Comparison of ENCODE assay signal across 17 cellular contexts in the genomic region with DNA sequence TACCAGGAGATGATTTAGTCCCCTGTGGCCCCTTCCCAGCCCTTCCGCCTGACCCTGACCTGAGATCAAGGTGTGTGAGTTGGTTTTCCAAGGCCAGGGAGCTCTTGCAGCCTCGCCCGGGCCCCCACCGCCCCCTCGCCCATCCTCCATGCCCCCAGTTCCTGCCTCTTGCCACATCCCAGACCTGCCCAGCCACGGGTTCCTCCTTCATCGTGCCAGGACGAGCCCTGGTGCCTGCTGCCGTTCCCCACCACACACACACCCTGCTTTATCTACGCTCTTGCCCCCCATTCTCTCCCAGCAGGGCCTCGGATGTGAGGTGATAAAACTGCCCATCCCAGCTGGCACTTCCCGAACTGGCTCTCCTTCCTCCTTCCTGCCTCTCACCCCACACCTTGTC. TPM values are rescaled to one million over a fixed set of nuclear protein-coding genes. Genes with fewer than 3 reads are reported as not detected.
DNase-seq lines count a peak whose midpoint lies in the region; ATAC-seq, FAIRE-seq and TF ChIP-seq lines count a peak whose summit lies in the region.
"Had no signal": no experiment of that assay in that cellular context is flagged by ENCODE, and none has a peak within 500 bp of the region (broad histone marks: within the 10 kb centered on the region; RNA-seq: fewer than 3 reads in every experiment).

No MANE protein-coding gene starts in this region.

- TF ChIP-seq POLR2A in H1 (IDR thresholded peaks at IDR 0.05; ENCODE audit: control extremely low read depth in 1 of 2, low read depth in 2 of 2, low read length in 2 of 2) (no peak), tibial nerve (IDR thresholded peaks at IDR 0.05) (no peak)

- WGBS in H1 (ENCODE audit: extremely low coverage in 1 of 2, insufficient coverage in 1 of 2, insufficient read length in 1 of 2, insufficient replicate concordance in 2 of 2, low coverage in 1 of 2, low lambda C conversion rate in 2 of 2, missing lambda C conversion rate in 1 of 2), 2 experiments = 72% methylated on average over 8 of the region's 12 CpGs; no CpG with 5 or more reads in 1 of the 2 experiments
- 81 to 83% methylated on average over 12 of the region's 12 CpGs for WGBS in tibial nerve, 2 donors

- H3K9ac ChIP-seq in H1 (replicated peaks in 1 of 4; ENCODE audit: extremely low read depth in 1 of 4, low read depth in 3 of 4, low read length in 3 of 4) = no peak overlapping the region
- H3K9ac ChIP-seq: GM23248, neural progenitor cell had no signal

- H2BK15ac ChIP-seq in H1 (ENCODE audit: low read length) = 0 out of 2 replicates have a peak overlapping the region, but pooled peaks have one; percentile 88

- H3K36me3 Mint-ChIP-seq in activated T-cell treated with anti-CD3 and anti-CD28 coated beads, Interleukin-2, amount 50 U/mL, for 24 hours (ENCODE audit: low read depth) = peaks cover 34% of the 10 kb centered on the region
- H3K36me3 Mint-ChIP-seq in stimulated activated effector memory CD8-positive, alpha-beta T cell treated with anti-CD3 and anti-CD28 coated beads, Interleukin-12 subunit alpha, Interleukin-12 subunit beta, amount 100 ng/mL, for 72 hours = peaks cover 39% of the 10 kb centered on the region
- H3K36me3 Mint-ChIP-seq: neural progenitor cell had no signal

- peaks cover 80% of the 10 kb centered on the region for H3K4me1 Mint-ChIP-seq in activated T-cell treated with anti-CD3 and anti-CD28 coated beads, Interleukin-2, amount 50 U/mL, for 24 hours (ENCODE audit: low read depth)
- peaks cover 82% of the 10 kb centered on the region for H3K4me1 Mint-ChIP-seq in stimulated activated effector memory CD8-positive, alpha-beta T cell treated with anti-CD3 and anti-CD28 coated beads, Interleukin-12 subunit alpha, Interleukin-12 subunit beta, amount 100 ng/mL, for 72 hours

- POLR2A ChIA-PET in H1 (lab: Charles Lee; ENCODE audit: partially characterized antibody) = interaction anchor here (1.0 to 2.4 kb wide), 2 partner anchors 9 to 12 kb away, joined by 3 to 7 read pairs; no protein-coding TSS in a partner anchor

- no peak overlapping the region for H3K56ac ChIP-seq in H1 (replicated peaks; ENCODE audit: insufficient read length, low read depth, low read length)

- H2AK5ac ChIP-seq in H1 (ENCODE audit: low read depth, low read length) = no peak overlapping the region

- no peak for DNase-seq in activated T-cell treated with anti-CD3 and anti-CD28 coated beads, Interleukin-2, amount 50 U/mL, for 24 hours
- DNase-seq in activated T-cell treated with anti-CD3 and anti-CD28 coated beads, Interleukin-2, amount 50 U/mL, for 48 hours = no peak
- DNase-seq in RKO (ENCODE audit: low spot score) (peak; percentile 71), H1 (ENCODE audit: low read depth in 1 of 2, low spot score in 2 of 2) (no peak), RCC 7860 (ENCODE audit: low spot score) (no peak), superior temporal gyrus (ENCODE audit: extremely low spot score) (no peak), tibial nerve (ENCODE audit: low spot score in 2 of 2) (no peak)
- no peak for DNase-seq in stimulated activated effector memory CD8-positive, alpha-beta T cell treated with anti-CD3 and anti-CD28 coated beads, Interleukin-12 subunit alpha, Interleukin-12 subunit beta, amount 100 ng/mL, for 72 hours (ENCODE audit: low spot score in 2 of 2)
- DNase-seq: anterior cingulate cortex; DMS153; GM23248; hippocampal formation; left ventricle myocardium inferior; NK-92 treated with Interleukin-12 subunit alpha and Interleukin-12 subunit beta, amount 100 ng/mL, for 24 hours; stimulated activated CD4-positive, alpha-beta T cell treated with anti-CD3 and anti-CD28 coated beads, Interleukin-4, amount 100 ng/mL, for 1 hour had no signal

- no peak overlapping the region for H2AFZ ChIP-seq in H1 (ENCODE audit: low read length)
- H2AFZ ChIP-seq: GM23248, neural progenitor cell had no signal

- H3K27ac Mint-ChIP-seq in activated T-cell treated with anti-CD3 and anti-CD28 coated beads, Interleukin-2, amount 50 U/mL, for 24 hours = peak overlapping the region; percentile 92
- H3K27ac Mint-ChIP-seq in stimulated activated effector memory CD8-positive, alpha-beta T cell treated with anti-CD3 and anti-CD28 coated beads, Interleukin-12 subunit alpha, Interleukin-12 subunit beta, amount 100 ng/mL, for 72 hours = peak overlapping the region; percentile 90

- no peak overlapping the region for H4K91ac ChIP-seq in H1 (replicated peaks; ENCODE audit: insufficient read length, low read length)

- H2BK12ac ChIP-seq in H1 (ENCODE audit: low read depth, low read length) = no peak overlapping the region

- no peak for ATAC-seq in stimulated activated effector memory CD8-positive, alpha-beta T cell treated with anti-CD3 and anti-CD28 coated beads, Interleukin-12 subunit alpha, Interleukin-12 subunit beta, amount 100 ng/mL, for 72 hours
- ATAC-seq: sciatic nerve had no signal

- no peak overlapping the region for H2BK20ac ChIP-seq in H1 (ENCODE audit: low read length)

- no peak overlapping the region for H2BK5ac ChIP-seq in H1 (ENCODE audit: low read depth, low read length)

- TF ChIP-seq EP300 in H1 (IDR thresholded peaks at IDR 0.05; ENCODE audit: borderline replicate concordance in 1 of 2, low read depth in 2 of 2, low read length in 2 of 2) (no peak), tibial nerve (IDR thresholded peaks at IDR 0.05) (no peak)

- H3K27me3 ChIP-seq in H1 (replicated peaks in 1 of 4; ENCODE audit: control insufficient read depth in 3 of 4, extremely low read depth in 1 of 4, insufficient read depth in 3 of 4, low read length in 3 of 4) (no peaks in the 10 kb centered on the region; a peak in 2 of 7 replicates), tibial nerve (peaks cover 0 to 8% of the 10 kb centered on the region in 2 donors)

- H4K5ac ChIP-seq in H1 (ENCODE audit: insufficient read length, low read depth, low read length) = no peak overlapping the region

- no peak overlapping the region for H3K14ac ChIP-seq in H1 (ENCODE audit: insufficient read length)

- H3K27me3 Mint-ChIP-seq in activated T-cell treated with anti-CD3 and anti-CD28 coated beads, Interleukin-2, amount 50 U/mL, for 24 hours = peaks cover 3% of the 10 kb centered on the region

- no peaks in the 10 kb centered on the region for H3K79me2 ChIP-seq in H1 (ENCODE audit: control insufficient read depth in 1 of 2, insufficient read depth in 2 of 2, low read length in 2 of 2)

- peaks cover 4% of the 10 kb centered on the region for H3K79me1 ChIP-seq in H1 (ENCODE audit: low read depth, low read length)

- H3K4me3 Mint-ChIP-seq in activated T-cell treated with anti-CD3 and anti-CD28 coated beads, Interleukin-2, amount 50 U/mL, for 24 hours = peak overlapping the region; percentile 90
- peak overlapping the region; percentile 20 for H3K4me3 Mint-ChIP-seq in stimulated activated effector memory CD8-positive, alpha-beta T cell treated with anti-CD3 and anti-CD28 coated beads, Interleukin-12 subunit alpha, Interleukin-12 subunit beta, amount 100 ng/mL, for 72 hours

- no peak overlapping the region for H2BK120ac ChIP-seq in H1 (replicated peaks; ENCODE audit: low read depth, low read length)

- no peak overlapping the region for H3K18ac ChIP-seq in H1 (ENCODE audit: extremely low read depth, low read length)

- H4K8ac ChIP-seq in H1 (ENCODE audit: extremely low read depth, insufficient read depth, low read length) = no peak overlapping the region

- no peak overlapping the region for H3K27ac ChIP-seq in H1 (ENCODE audit: low read depth, low read length)
- H3K27ac ChIP-seq in tibial nerve = peak overlapping the region in 1 of 4 donors; percentile 67
- H3K27ac ChIP-seq: GM23248, neural progenitor cell had no signal

- CTCF ChIA-PET in H1 (lab: Charles Lee; ENCODE audit: partially characterized antibody) = interaction anchor here (1.5 kb wide), 1 partner anchor 15 kb away, joined by 3 read pairs; no protein-coding TSS in a partner anchor

- TF ChIP-seq RAD21 in H1 (IDR thresholded peaks at IDR 0.05 in 1 of 2, conservative IDR thresholded peaks at IDR 0.05 in 1 of 2; ENCODE audit: low read depth in 2 of 2, low read length in 2 of 2) = no peak

- FAIRE-seq in H1 (lab: Jason Lieb, UNC) (no peak), RCC 7860 (lab: Jason Lieb, UNC) (no peak)

- peaks cover 12% of the 10 kb centered on the region; the same call in 1 of the 2 replicates for H3K23me2 ChIP-seq in H1 (ENCODE audit: low read depth, low read length)

- no peaks in the 10 kb centered on the region for H3K9me3 Mint-ChIP-seq in activated T-cell treated with anti-CD3 and anti-CD28 coated beads, Interleukin-2, amount 50 U/mL, for 24 hours
- no peaks in the 10 kb centered on the region for H3K9me3 Mint-ChIP-seq in stimulated activated effector memory CD8-positive, alpha-beta T cell treated with anti-CD3 and anti-CD28 coated beads, Interleukin-12 subunit alpha, Interleukin-12 subunit beta, amount 100 ng/mL, for 72 hours
- H3K9me3 Mint-ChIP-seq: neural progenitor cell had no signal

- H3K4me3 ChIP-seq in H1 (ENCODE audit: extremely low read depth in 1 of 4, insufficient read depth in 2 of 4, low read depth in 3 of 4, low read length in 4 of 4) (no peak overlapping the region), tibial nerve (no peak overlapping the region)
- H3K4me3 ChIP-seq: GM23248, neural progenitor cell had no signal

- H3K36me3 ChIP-seq in H1 (ENCODE audit: control insufficient read depth in 2 of 4, insufficient read depth in 4 of 4, low read length in 3 of 4) (0 out of 8 replicates have a peak, but pooled peaks cover 0 to 5% (median 0%) of the 10 kb centered on the region in 4 experiments), tibial nerve (no peaks in the 10 kb centered on the region)
- H3K36me3 ChIP-seq: left ventricle myocardium inferior, neural progenitor cell had no signal

- peaks cover 0 to 2% of the 10 kb centered on the region in 2 experiments for H4K20me1 ChIP-seq in H1 (replicated peaks in 1 of 2; ENCODE audit: control insufficient read depth in 1 of 2, insufficient read depth in 2 of 2, low read length in 2 of 2)

- no peak for TF ChIP-seq CTCF in H1 (IDR thresholded peaks at IDR 0.05; ENCODE audit: control extremely low read depth in 1 of 3, insufficient read depth in 1 of 3, low read depth in 1 of 3, low read length in 3 of 3)
- TF ChIP-seq CTCF in tibial nerve (IDR thresholded peaks at IDR 0.05) = no peak

- no peak overlapping the region for H3K4ac ChIP-seq in H1 (replicated peaks; ENCODE audit: insufficient read length, low read depth, low read length)

- H3K4me2 ChIP-seq in H1 (ENCODE audit: insufficient read depth in 1 of 2, low read depth in 2 of 2, low read length in 2 of 2) = no peak overlapping the region
- H3K4me2 ChIP-seq: neural progenitor cell had no signal

- H3K23ac ChIP-seq in H1 (ENCODE audit: insufficient read length) = no peak overlapping the region

- peaks cover 3 to 25% (median 15%) of the 10 kb centered on the region in 4 experiments for H3K4me1 ChIP-seq in H1 (replicated peaks in 1 of 4; ENCODE audit: control insufficient read depth in 3 of 4, insufficient read depth in 4 of 4, low read length in 3 of 4)
- H3K4me1 ChIP-seq in tibial nerve = peaks cover 0 to 70% (median 27%) of the 10 kb centered on the region in 4 donors

- H3K9me3 ChIP-seq in H1 (ENCODE audit: insufficient read depth in 2 of 2, low read depth in 1 of 2, low read length in 1 of 2) = no peaks in the 10 kb centered on the region
- no peaks in the 10 kb centered on the region for H3K9me3 ChIP-seq in tibial nerve
- H3K9me3 ChIP-seq: left ventricle myocardium inferior had no signal

RNA-seq across cellular contexts. Expression of gene LIF, which starts 1.4 kb away (rescaled TPM):
- total RNA-seq in H1 (2021; fragmentation: NEBNext Ultra II Directional; extraction: Animal tissue kit (Norgen Biotek cat#: 25700)) = 3.3 and 3.5 TPM in 2 replicates
- polyA plus RNA-seq in H1 (2011; rRNA removed) = 3.3 and 4.1 TPM in 2 replicates
- 4.0 TPM for polyA plus RNA-seq in H1 (2011; cell fraction: cytosol; rRNA removed)
- polyA plus RNA-seq in H1 (2011; cell fraction: nucleus; rRNA removed) = 16.5 TPM
- 3.5 to 4.5 TPM (median 3.9 TPM) in 4 replicates for polyA plus RNA-seq in H1 (2012, experiment 1 of 2)
- polyA plus RNA-seq in H1 (2012, experiment 2 of 2) = 2.9 TPM
- polyA plus RNA-seq in H1 (2013, experiment 1 of 2) = 2.2 TPM
- 1.8 TPM for polyA plus RNA-seq in H1 (2013, experiment 2 of 2)
- polyA minus RNA-seq in H1 (2011; rRNA and poly(A)+ RNA removed) = 9.4 and 9.6 TPM in 2 replicates
- 6.2 TPM for polyA minus RNA-seq in H1 (2011; cell fraction: cytosol; rRNA and poly(A)+ RNA removed)
- polyA minus RNA-seq in H1 (2011; cell fraction: nucleus; rRNA and poly(A)+ RNA removed) = 4.6 TPM
- under 1 TPM; 0.30 to 0.84 (median 0.72) TPM for total RNA-seq in tibial nerve

RNA-seq across cellular contexts. Expression of gene OSM, which starts 18.7 kb away (rescaled TPM):
- not detected in 2 replicates for total RNA-seq in H1 (2021; fragmentation: NEBNext Ultra II Directional; extraction: Animal tissue kit (Norgen Biotek cat#: 25700))
- not detected in 2 replicates for polyA plus RNA-seq in H1 (2011; rRNA removed)
- polyA plus RNA-seq in H1 (2011; cell fraction: cytosol; rRNA removed) = not detected
- not detected for polyA plus RNA-seq in H1 (2011; cell fraction: nucleus; rRNA removed)
- polyA plus RNA-seq in H1 (2012, experiment 1 of 2) = not detected in 4 replicates
- not detected for polyA plus RNA-seq in H1 (2012, experiment 2 of 2)
- polyA plus RNA-seq in H1 (2013, experiment 1 of 2) = not detected
- not detected for polyA plus RNA-seq in H1 (2013, experiment 2 of 2)
- polyA minus RNA-seq in H1 (2011; rRNA and poly(A)+ RNA removed) = not detected in 2 replicates
- not detected for polyA minus RNA-seq in H1 (2011; cell fraction: cytosol; rRNA and poly(A)+ RNA removed)
- not detected for polyA minus RNA-seq in H1 (2011; cell fraction: nucleus; rRNA and poly(A)+ RNA removed)
- 10 to 100 TPM in 1 of 4 donors, 1 to 10 TPM in 3; 1.4 to 19.7 (median 4.2) TPM for total RNA-seq in tibial nerve
- total RNA-seq: GM23248, left ventricle myocardium inferior had no signal
- polyA plus RNA-seq: GM23248 had no signal

RNA-seq across cellular contexts. Expression of gene CASTOR1, which starts 41.3 kb away (rescaled TPM):
- 8.4 and 10.3 TPM in 2 replicates for total RNA-seq in H1 (2021; fragmentation: NEBNext Ultra II Directional; extraction: Animal tissue kit (Norgen Biotek cat#: 25700))
- 36.0 and 44.6 TPM in 2 replicates for polyA plus RNA-seq in H1 (2011; rRNA removed)
- polyA plus RNA-seq in H1 (2011; cell fraction: cytosol; rRNA removed) = 22.6 TPM
- 27.5 TPM for polyA plus RNA-seq in H1 (2011; cell fraction: nucleus; rRNA removed)
- polyA plus RNA-seq in H1 (2012, experiment 1 of 2) = 3.7 to 12.4 TPM (median 11.3 TPM) in 4 replicates
- polyA plus RNA-seq in H1 (2012, experiment 2 of 2) = 10.9 TPM
- 9.5 TPM for polyA plus RNA-seq in H1 (2013, experiment 1 of 2)
- polyA plus RNA-seq in H1 (2013, experiment 2 of 2) = 10.2 TPM
- polyA minus RNA-seq in H1 (2011; rRNA and poly(A)+ RNA removed) = 8.2 and 8.5 TPM in 2 replicates
- 3.8 TPM for polyA minus RNA-seq in H1 (2011; cell fraction: cytosol; rRNA and poly(A)+ RNA removed)
- 8.7 TPM for polyA minus RNA-seq in H1 (2011; cell fraction: nucleus; rRNA and poly(A)+ RNA removed)
- total RNA-seq in tibial nerve = 10 to 100 TPM; 38.7 to 57.9 (median 45.3) TPM
